In genomic region chr20:58406422-58407001, GRCh38 we compare ENCODE assay signal across 17 cellular contexts. TPM values are rescaled to one million over a fixed set of nuclear protein-coding genes. Genes with fewer than 3 reads are reported as not detected.
DNase-seq lines count a peak whose midpoint lies in the region; ATAC-seq and TF ChIP-seq lines count a peak whose summit lies in the region.
"Had no signal": no experiment of that assay in that cellular context is flagged by ENCODE, and none has a peak within 500 bp of the region (broad histone marks: within the 10 kb centered on the region; RNA-seq: fewer than 3 reads in every experiment).

No MANE protein-coding gene starts in this region.

- peaks cover 36% of the 10 kb centered on the region for H3K4me1 Mint-ChIP-seq in activated CD4-positive, alpha-beta memory T cell treated with anti-CD3 and anti-CD28 coated beads for 36 hours (ENCODE audit: low read depth)
- peaks cover 34% of the 10 kb centered on the region for H3K4me1 Mint-ChIP-seq in activated CD4-positive, alpha-beta memory T cell treated with anti-CD3 and anti-CD28 coated beads, Interleukin-2, amount 10 ng/mL, durations not matched to agents 7 days and 5 days
- peaks cover 30% of the 10 kb centered on the region for H3K4me1 Mint-ChIP-seq in activated naive CD8-positive, alpha-beta T cell treated with anti-CD3 and anti-CD28 coated beads, Interleukin-2, amount 50 U/mL, for 24 hours
- peaks cover 8 to 36% (median 35%) of the 10 kb centered on the region in 7 donors for H3K4me1 Mint-ChIP-seq in naive thymus-derived CD4-positive, alpha-beta T cell

- no peak for TF ChIP-seq CTCF in HEK293 (tag by site-specific recombination; IDR thresholded peaks at IDR 0.05)
- TF ChIP-seq CTCF in tibial nerve (IDR thresholded peaks at IDR 0.05), result no peak

- ATAC-seq in activated naive CD8-positive, alpha-beta T cell treated with anti-CD3 and anti-CD28 coated beads, Interleukin-2, amount 50 U/mL, for 24 hours, result no peak
- no peak for ATAC-seq in naive thymus-derived CD4-positive, alpha-beta T cell
- ATAC-seq: CD8-positive, alpha-beta T cell; heart right ventricle; pancreas had no signal

- 67 to 73% methylated on average over 4 of the region's 4 CpGs for WGBS in tibial nerve, 2 donors

- H3K4me3 Mint-ChIP-seq in activated CD4-positive, alpha-beta memory T cell treated with anti-CD3 and anti-CD28 coated beads for 36 hours, result no peak overlapping the region
- no peak overlapping the region for H3K4me3 Mint-ChIP-seq in activated CD4-positive, alpha-beta memory T cell treated with anti-CD3 and anti-CD28 coated beads, Interleukin-2, amount 10 ng/mL, durations not matched to agents 7 days and 5 days
- H3K4me3 Mint-ChIP-seq in activated naive CD8-positive, alpha-beta T cell treated with anti-CD3 and anti-CD28 coated beads, Interleukin-2, amount 50 U/mL, for 24 hours, result no peak overlapping the region
- peak overlapping the region in 3 of 10 donors; percentile 0 to 23 (median 9) for H3K4me3 Mint-ChIP-seq in naive thymus-derived CD4-positive, alpha-beta T cell
- H3K4me3 Mint-ChIP-seq: CD8-positive, alpha-beta T cell had no signal

- H3K27ac ChIP-seq in HEK293 (ENCODE audit: extremely low read depth, low read depth, low read length) (no peak overlapping the region), tibial nerve (peak overlapping the region in 1 of 4 donors; percentile 30)
- peak overlapping the region; percentile 33 for H3K27ac ChIP-seq in naive thymus-derived CD4-positive, alpha-beta T cell (ENCODE audit: low read depth, low read length)
- H3K27ac ChIP-seq: coronary artery, VCaP had no signal

- peak overlapping the region; percentile 25 for H3K27ac Mint-ChIP-seq in activated CD4-positive, alpha-beta memory T cell treated with anti-CD3 and anti-CD28 coated beads for 36 hours
- no peak overlapping the region for H3K27ac Mint-ChIP-seq in activated CD4-positive, alpha-beta memory T cell treated with anti-CD3 and anti-CD28 coated beads, Interleukin-2, amount 10 ng/mL, durations not matched to agents 7 days and 5 days
- H3K27ac Mint-ChIP-seq in activated naive CD8-positive, alpha-beta T cell treated with anti-CD3 and anti-CD28 coated beads, Interleukin-2, amount 50 U/mL, for 24 hours, result peak overlapping the region; percentile 17
- H3K27ac Mint-ChIP-seq in naive thymus-derived CD4-positive, alpha-beta T cell, result peak overlapping the region in 5 of 9 donors; percentile 1 to 79 (median 51)
- H3K27ac Mint-ChIP-seq: CD8-positive, alpha-beta T cell had no signal

- CTCF ChIA-PET in activated CD4-positive, alpha-beta memory T cell treated with anti-CD3 and anti-CD28 coated beads for 36 hours (lab: Charles Lee), result interaction anchor here (2.0 kb wide), 1 partner anchor 18 kb away, joined by 4 read pairs; the partner anchor contains the start of gene VAPB
- CTCF ChIA-PET in activated CD4-positive, alpha-beta memory T cell treated with anti-CD3 and anti-CD28 coated beads, Interleukin-2, amount 10 ng/mL, durations not matched to agents 7 days and 5 days (lab: Charles Lee), result no interaction called here
- CTCF ChIA-PET in HEK293 (lab: Yijun Ruan, JAX), result interaction anchor here (0.8 kb wide), 2 partner anchors 72 to 123 kb away, joined by 8 read pairs; no protein-coding TSS in a partner anchor
- CTCF ChIA-PET in naive thymus-derived CD4-positive, alpha-beta T cell (lab: Charles Lee), result no interaction called here

- H3K4me3 ChIP-seq in HEK293 (ENCODE audit: low read depth, low read length) (no peak overlapping the region), tibial nerve (no peak overlapping the region)
- no peak overlapping the region for H3K4me3 ChIP-seq in naive thymus-derived CD4-positive, alpha-beta T cell (ENCODE audit: low read length)
- H3K4me3 ChIP-seq: coronary artery, esophagus muscularis mucosa, heart right ventricle, pancreas had no signal

- no peaks in the 10 kb centered on the region for H3K27me3 ChIP-seq in naive thymus-derived CD4-positive, alpha-beta T cell (ENCODE audit: control insufficient read depth in 2 of 2, insufficient read depth in 2 of 2, low read length in 2 of 2)
- H3K27me3 ChIP-seq in tibial nerve, result peaks cover 0 to 2% of the 10 kb centered on the region in 2 donors
- H3K27me3 ChIP-seq: esophagus muscularis mucosa, heart right ventricle, pancreas had no signal

- H3K36me3 Mint-ChIP-seq in activated CD4-positive, alpha-beta memory T cell treated with anti-CD3 and anti-CD28 coated beads for 36 hours, result no peaks in the 10 kb centered on the region
- H3K36me3 Mint-ChIP-seq in activated CD4-positive, alpha-beta memory T cell treated with anti-CD3 and anti-CD28 coated beads, Interleukin-2, amount 10 ng/mL, durations not matched to agents 7 days and 5 days (ENCODE audit: low read depth), result no peaks in the 10 kb centered on the region
- H3K36me3 Mint-ChIP-seq in activated naive CD8-positive, alpha-beta T cell treated with anti-CD3 and anti-CD28 coated beads, Interleukin-2, amount 50 U/mL, for 24 hours (ENCODE audit: low read depth), result peaks cover 5% of the 10 kb centered on the region
- peaks cover 0 to 6% (median 0%) of the 10 kb centered on the region in 5 donors for H3K36me3 Mint-ChIP-seq in naive thymus-derived CD4-positive, alpha-beta T cell
- H3K36me3 Mint-ChIP-seq: CD8-positive, alpha-beta T cell had no signal

- no peak for DNase-seq in activated CD4-positive, alpha-beta memory T cell treated with anti-CD3 and anti-CD28 coated beads for 36 hours
- DNase-seq in activated CD4-positive, alpha-beta memory T cell treated with anti-CD3 and anti-CD28 coated beads, Interleukin-2, amount 10 ng/mL, durations not matched to agents 7 days and 5 days, result no peak
- DNase-seq in activated naive CD8-positive, alpha-beta T cell treated with anti-CD3 and anti-CD28 coated beads, Interleukin-2, amount 50 U/mL, for 24 hours, result no peak
- no peak for DNase-seq in naive thymus-derived CD4-positive, alpha-beta T cell
- no peak for DNase-seq in T1000 (lab: John Stamatoyannopoulos, UW)
- no peak for DNase-seq in tibial nerve (ENCODE audit: low spot score in 2 of 2)
- no peak for DNase-seq in NCI-H1694 (lab: John Stamatoyannopoulos, UW)
- DNase-seq: ACHN; CD8-positive, alpha-beta T cell; heart right ventricle; Kasumi-1; NCI-H1417; pancreas had no signal

- H3K9me3 Mint-ChIP-seq in activated CD4-positive, alpha-beta memory T cell treated with anti-CD3 and anti-CD28 coated beads for 36 hours, result no peaks in the 10 kb centered on the region
- H3K9me3 Mint-ChIP-seq in activated CD4-positive, alpha-beta memory T cell treated with anti-CD3 and anti-CD28 coated beads, Interleukin-2, amount 10 ng/mL, durations not matched to agents 7 days and 5 days, result no peaks in the 10 kb centered on the region
- H3K9me3 Mint-ChIP-seq in activated naive CD8-positive, alpha-beta T cell treated with anti-CD3 and anti-CD28 coated beads, Interleukin-2, amount 50 U/mL, for 24 hours, result no peaks in the 10 kb centered on the region
- H3K9me3 Mint-ChIP-seq in naive thymus-derived CD4-positive, alpha-beta T cell, result no peaks in the 10 kb centered on the region
- H3K9me3 Mint-ChIP-seq: CD8-positive, alpha-beta T cell had no signal

- peaks cover 29% of the 10 kb centered on the region for H3K4me1 ChIP-seq in HEK293 (ENCODE audit: control insufficient read depth, insufficient read depth, low read length)
- peaks cover 25 to 43% of the 10 kb centered on the region in 2 donors for H3K4me1 ChIP-seq in naive thymus-derived CD4-positive, alpha-beta T cell (ENCODE audit: control insufficient read depth in 2 of 2, insufficient read depth in 2 of 2, low read length in 2 of 2)
- peaks cover 0 to 71% (median 30%) of the 10 kb centered on the region in 4 donors for H3K4me1 ChIP-seq in tibial nerve

- POLR2A ChIA-PET in activated CD4-positive, alpha-beta memory T cell treated with anti-CD3 and anti-CD28 coated beads for 36 hours (lab: Charles Lee), result interaction anchor here (1.3 kb wide), 1 partner anchor 16 kb away, joined by 3 read pairs; no protein-coding TSS in a partner anchor
- POLR2A ChIA-PET in activated CD4-positive, alpha-beta memory T cell treated with anti-CD3 and anti-CD28 coated beads, Interleukin-2, amount 10 ng/mL, durations not matched to agents 7 days and 5 days (lab: Charles Lee), result interaction anchor here (1.0 to 2.4 kb wide), 3 partner anchors 10 to 17 kb away, joined by 3 to 11 read pairs (median 6); partner anchors contain the start of gene VAPB
- POLR2A ChIA-PET in HEK293 (lab: Yijun Ruan, JAX), result interaction anchor here (0.7 kb wide), 1 partner anchor 18 kb away, joined by 4 read pairs; the partner anchor contains the start of gene VAPB
- POLR2A ChIA-PET in naive thymus-derived CD4-positive, alpha-beta T cell (lab: Charles Lee), result interaction anchor here (0.6 to 1.5 kb wide), 2 partner anchors 97 to 139 kb away, joined by 3 read pairs; partner anchors contain the start of gene RAB22A

- no peak for TF ChIP-seq POLR2A in tibial nerve (IDR thresholded peaks at IDR 0.05)

- no peaks in the 10 kb centered on the region for H3K9me3 ChIP-seq in HEK293 (ENCODE audit: control insufficient read depth, insufficient read depth, low read depth, low read length)
- no peaks in the 10 kb centered on the region for H3K9me3 ChIP-seq in naive thymus-derived CD4-positive, alpha-beta T cell (ENCODE audit: control insufficient read depth in 2 of 3, low read length in 3 of 3)
- H3K9me3 ChIP-seq in tibial nerve, result no peaks in the 10 kb centered on the region
- H3K9me3 ChIP-seq: esophagus muscularis mucosa, heart right ventricle, pancreas had no signal

- intact Hi-C loops in activated CD4-positive, alpha-beta memory T cell treated with anti-CD3 and anti-CD28 coated beads for 36 hours (cut with micrococcal nuclease), result loop anchor here (5.0 kb wide), 3 partner anchors 54 to 789 kb away; no protein-coding TSS in a partner anchor
- intact Hi-C loops in naive thymus-derived CD4-positive, alpha-beta T cell (cut with micrococcal nuclease), result loop anchor here in 1 of 2 donors (5.0 kb wide), 2 partner anchors 41 to 99 kb away; partner anchors contain the start of gene RAB22A

- H3K36me3 ChIP-seq in HEK293 (ENCODE audit: control insufficient read depth in 2 of 2, insufficient read depth in 1 of 2, low read length in 2 of 2) (no peaks in the 10 kb centered on the region; a peak in 1 of 3 replicates), tibial nerve (no peaks in the 10 kb centered on the region)
- H3K36me3 ChIP-seq in naive thymus-derived CD4-positive, alpha-beta T cell (ENCODE audit: control insufficient read depth in 2 of 3, insufficient read depth in 3 of 3, low read length in 3 of 3), result no peaks in the 10 kb centered on the region
- H3K36me3 ChIP-seq: esophagus muscularis mucosa, heart right ventricle, pancreas had no signal

- no peak for TF ChIP-seq EP300 in tibial nerve (IDR thresholded peaks at IDR 0.05)

- H3K27me3 Mint-ChIP-seq in activated CD4-positive, alpha-beta memory T cell treated with anti-CD3 and anti-CD28 coated beads for 36 hours, result no peaks in the 10 kb centered on the region
- no peaks in the 10 kb centered on the region for H3K27me3 Mint-ChIP-seq in activated CD4-positive, alpha-beta memory T cell treated with anti-CD3 and anti-CD28 coated beads, Interleukin-2, amount 10 ng/mL, durations not matched to agents 7 days and 5 days
- H3K27me3 Mint-ChIP-seq in activated naive CD8-positive, alpha-beta T cell treated with anti-CD3 and anti-CD28 coated beads, Interleukin-2, amount 50 U/mL, for 24 hours, result no peaks in the 10 kb centered on the region
- H3K27me3 Mint-ChIP-seq in naive thymus-derived CD4-positive, alpha-beta T cell, result no peaks in the 10 kb centered on the region

RNA-seq across cellular contexts. Expression of gene VAPB, which starts 17.5 kb away (rescaled TPM):
- total RNA-seq in activated CD4-positive, alpha-beta memory T cell treated with anti-CD3 and anti-CD28 coated beads for 36 hours, result 10 to 100 TPM; 34.6 to 37.0 TPM
- total RNA-seq in activated CD4-positive, alpha-beta memory T cell treated with anti-CD3 and anti-CD28 coated beads, Interleukin-2, amount 10 ng/mL, durations not matched to agents 7 days and 5 days, result 10 to 100 TPM; 31.3 to 31.5 TPM
- 10 to 100 TPM; 23.0 to 37.0 (median 27.6) TPM for total RNA-seq in naive thymus-derived CD4-positive, alpha-beta T cell
- 10 to 100 TPM; 21.9 to 24.3 TPM for polyA plus RNA-seq in naive thymus-derived CD4-positive, alpha-beta T cell
- 10 to 100 TPM; 20.4 to 28.0 (median 23.6) TPM for total RNA-seq in tibial nerve

Comparison
In these comparisons a context has a peak if more than half of its experiments do, and no peak if none do; other contexts are left out.
1. CTCF ChIA-PET loops: an anchor here in activated CD4-positive, alpha-beta memory T cell treated with anti-CD3 and anti-CD28 coated beads for 36 hours (2.0 kb wide) and HEK293 (0.8 kb wide); none called in activated CD4-positive, alpha-beta memory T cell treated with anti-CD3 and anti-CD28 coated beads, Interleukin-2, amount 10 ng/mL, durations not matched to agents 7 days and 5 days and naive thymus-derived CD4-positive, alpha-beta T cell.